ENCODE assay signal across 29 cellular contexts in genomic region chr7:52876402-52876801, GRCh38.
"Had no signal": no experiment of that assay in that cellular context is flagged by ENCODE, and none has a peak within 500 bp of the region (broad histone marks: within the 10 kb centered on the region; RNA-seq: fewer than 3 reads in every experiment).

No MANE protein-coding gene starts in this region.

- H3K4me3 ChIP-seq: colonic mucosa, gastrocnemius medialis, left ventricle myocardium inferior, lower lobe of right lung, ovary, psoas muscle, skin epidermis, spleen, thyroid gland, vagina had no signal

- H3K9me3 ChIP-seq: colonic mucosa, gastrocnemius medialis, lower lobe of right lung, ovary, thyroid gland, vagina had no signal

- H3K4me1 Mint-ChIP-seq: endodermal cell; natural killer cell; stimulated activated naive CD8-positive, alpha-beta T cell treated with anti-CD3 and anti-CD28 coated beads, Interleukin-15, amount 100 ng/mL, for 72 hours had no signal

- H3K27ac Mint-ChIP-seq: dendritic cell treated with granulocyte-macrophage colony-stimulating factor and Interleukin-4, amounts not matched to agents 40 ng/mL and 50 ng/mL, for 4 days; endodermal cell; natural killer cell; stimulated activated naive CD8-positive, alpha-beta T cell treated with anti-CD3 and anti-CD28 coated beads, Interleukin-15, amount 100 ng/mL, for 72 hours had no signal

- H3K36me3 ChIP-seq: colonic mucosa, gastrocnemius medialis, left ventricle myocardium inferior, lower lobe of right lung, ovary, spleen, thyroid gland, vagina had no signal

- ATAC-seq: esophagus mucosa; left colon; lower lobe of right lung; natural killer cell; psoas muscle; stimulated activated naive CD8-positive, alpha-beta T cell treated with anti-CD3 and anti-CD28 coated beads, Interleukin-15, amount 100 ng/mL, for 72 hours had no signal

- H3K4me3 Mint-ChIP-seq: dendritic cell treated with granulocyte-macrophage colony-stimulating factor and Interleukin-4, amounts not matched to agents 40 ng/mL and 50 ng/mL, for 4 days; endodermal cell; natural killer cell; stimulated activated naive CD8-positive, alpha-beta T cell treated with anti-CD3 and anti-CD28 coated beads, Interleukin-15, amount 100 ng/mL, for 72 hours had no signal

- H3K27me3 ChIP-seq: colonic mucosa, gastrocnemius medialis, spleen, thyroid gland, vagina had no signal

- H3K4me1 ChIP-seq: colonic mucosa, gastrocnemius medialis, left ventricle myocardium inferior, lower lobe of right lung, psoas muscle, spleen, thyroid gland, vagina had no signal

- H3K27me3 Mint-ChIP-seq: dendritic cell treated with granulocyte-macrophage colony-stimulating factor and Interleukin-4, amounts not matched to agents 40 ng/mL and 50 ng/mL, for 4 days; stimulated activated naive CD8-positive, alpha-beta T cell treated with anti-CD3 and anti-CD28 coated beads, Interleukin-15, amount 100 ng/mL, for 72 hours had no signal

- H3K27ac ChIP-seq: colonic mucosa, epithelial cell of prostate, gastrocnemius medialis, left ventricle myocardium inferior, lower lobe of right lung, ovary, psoas muscle, skin epidermis, spleen, thyroid gland, vagina had no signal

- DNase-seq: colonic mucosa; effector CD8-positive, alpha-beta T cell; endodermal cell; foreskin fibroblast; gastrocnemius medialis; head of caudate nucleus; hippocampal formation; islet precursor cell; kidney glomerular epithelial cell; left colon; left ventricle myocardium inferior; lower lobe of right lung; natural killer cell; occipital lobe; ovary; posterior cingulate gyrus; psoas muscle; right cardiac atrium; spleen; stimulated activated CD4-positive, alpha-beta T cell treated with anti-CD3 and anti-CD28 coated beads, Interleukin-2, amount 100 ng/mL, for 48 hours; stimulated activated naive CD4-positive, alpha-beta T cell; stimulated activated naive CD8-positive, alpha-beta T cell treated with anti-CD3 and anti-CD28 coated beads, Interleukin-15, amount 100 ng/mL, for 72 hours; thyroid gland; trophoblast cell had no signal
